In the genomic region with DNA sequence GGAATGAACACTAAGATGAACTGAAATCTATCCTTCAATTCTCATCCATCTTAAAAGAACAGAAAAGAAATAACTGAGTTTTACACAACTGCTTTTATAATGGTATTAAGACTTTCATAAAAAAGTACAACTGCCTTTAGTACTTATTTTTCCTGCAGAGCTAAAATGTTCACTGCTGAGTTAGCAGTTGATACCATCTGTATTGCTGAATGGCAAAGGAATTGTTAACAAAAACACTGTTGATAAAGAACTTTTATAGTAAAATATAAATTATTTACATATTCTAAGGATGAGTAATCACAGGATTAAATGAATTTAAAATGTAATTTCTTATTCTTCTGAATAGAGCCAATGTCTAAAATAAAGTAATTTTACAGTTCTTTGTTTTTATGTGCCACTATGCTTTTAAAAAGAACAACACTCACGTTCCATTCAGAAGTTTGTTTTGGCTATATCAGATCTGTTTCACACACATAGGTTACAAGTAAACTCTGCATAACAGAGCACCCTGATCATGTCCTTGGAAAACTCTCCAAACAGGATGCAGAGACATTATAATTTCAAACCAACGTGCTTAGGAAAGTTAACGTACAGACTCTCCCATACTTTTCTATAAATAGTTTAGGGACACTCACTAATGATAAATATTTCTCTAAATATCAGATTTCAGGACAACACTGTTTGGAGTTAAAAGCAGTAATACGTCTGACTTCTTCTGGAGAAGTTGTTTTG, we compare ENCODE assay signal across 21 cellular contexts.
A peak's percentile ranks its signal among the peaks of the same experiment; 100 is the strongest.
DNase-seq lines count a peak whose midpoint lies in the region; ATAC-seq and TF ChIP-seq lines count a peak whose summit lies in the region.
"Had no signal": no experiment of that assay in that cellular context is flagged by ENCODE, and none has a peak within 500 bp of the region (broad histone marks: within the 10 kb centered on the region; RNA-seq: fewer than 3 reads in every experiment).

No MANE protein-coding gene starts in this region.

- in situ Hi-C loops in gastrocnemius medialis (cut with MboI; ENCODE audit: low sequenced_read_pairs in 4 of 4) = no loop called here

- H3K27me3 ChIP-seq in gastrocnemius medialis = no peaks in the 10 kb centered on the region
- H3K27me3 ChIP-seq in Peyer's patch = no peaks in the 10 kb centered on the region

- TF ChIP-seq CTCF in OCI-LY7 (conservative IDR thresholded peaks at IDR 0.05; ENCODE audit: low read length) (no peak), gastrocnemius medialis (IDR thresholded peaks at IDR 0.05 in 4 of 5, conservative IDR thresholded peaks at IDR 0.05 in 1 of 5) (no peak), Peyer's patch (IDR thresholded peaks at IDR 0.05) (no peak)

- no peak overlapping the region for H2AFZ ChIP-seq in OCI-LY7 (ENCODE audit: low read length)
- H2AFZ ChIP-seq: PC-9 had no signal

- peak; percentile 29 for DNase-seq in EH (ENCODE audit: low read depth)
- no peak for DNase-seq in OCI-LY7 (ENCODE audit: low spot score)
- peak; percentile 1 for DNase-seq in fibroblast of gingiva (ENCODE audit: low read depth)
- DNase-seq in gastrocnemius medialis = no peak
- no peak for DNase-seq in Peyer's patch
- DNase-seq in NCI-H146 treated with DMSO at 0.1 percent for 48 hours (lab: John Stamatoyannopoulos, UW; ENCODE audit: unreplicated experiment) = no peak
- DNase-seq: ACHN; CD8-positive, alpha-beta T cell; EL; KG1; NCI-H1092 treated with DMSO at 0.1 percent for 48 hours; NCI-H1694 treated with DMSO at 0.1 percent for 48 hours; NCI-H345; NCI-H526 treated with DMSO at 0.1 percent for 48 hours; NK-92 treated with Interleukin-12 subunit alpha and Interleukin-12 subunit beta, amount 100 ng/mL, for 24 hours; PC-9; Right ventricle myocardium superior had no signal

- CTCF ChIA-PET in OCI-LY7 (lab: Charles Lee; ENCODE audit: unreplicated experiment) = no interaction called here

- BruUV-seq in OCI-LY7 (replicated peaks; lab: Mats Ljungman, UMichigan) = no TSS peak

- H3K4me1 ChIP-seq in OCI-LY7 (ENCODE audit: insufficient read depth, low read length, poor library complexity, severe bottlenecking) (peaks cover 31% of the 10 kb centered on the region), gastrocnemius medialis (peaks cover 43 to 56% of the 10 kb centered on the region in 2 donors), Peyer's patch (no peaks in the 10 kb centered on the region)

- no peak overlapping the region for H3K4me3 ChIP-seq in OCI-LY7 (ENCODE audit: low read depth, low read length, poor library complexity, severe bottlenecking)
- no peak overlapping the region for H3K4me3 ChIP-seq in gastrocnemius medialis
- no peak overlapping the region for H3K4me3 ChIP-seq in Peyer's patch
- H3K4me3 ChIP-seq: PC-9 had no signal

- no peaks in the 10 kb centered on the region for H4K20me1 ChIP-seq in OCI-LY7 (ENCODE audit: insufficient read depth, low read length)

- H3K27ac ChIP-seq in OCI-LY7 (ENCODE audit: low read depth, low read length, poor library complexity, severe bottlenecking) = peak overlapping the region; percentile 80
- H3K27ac ChIP-seq in gastrocnemius medialis = peak overlapping the region; percentile 45 to 80 (median 64)
- no peak overlapping the region for H3K27ac ChIP-seq in Peyer's patch
- H3K27ac ChIP-seq: HL-60, PC-9 had no signal

- no peaks in the 10 kb centered on the region for H3K9me2 ChIP-seq in OCI-LY7 (ENCODE audit: insufficient read depth, low read length)

- intact Hi-C loops in OCI-LY7 (cut with micrococcal nuclease; ENCODE audit: unreplicated experiment) (loop anchor here (5.0 to 10.0 kb wide), 4 partner anchors 153 to 183 kb away; a partner anchor contains a TSS), gastrocnemius medialis (cut with DNase I; ENCODE audit: low total_unique reads) (loop anchor here (10.0 kb wide), 1 partner anchor 1255 kb away; no protein-coding TSS in a partner anchor)

- H3K9me3 ChIP-seq in OCI-LY7 (ENCODE audit: low read length) = no peaks in the 10 kb centered on the region
- H3K9me3 ChIP-seq in gastrocnemius medialis = no peaks in the 10 kb centered on the region
- no peaks in the 10 kb centered on the region for H3K9me3 ChIP-seq in Peyer's patch

- no peak for TF ChIP-seq POLR2A in gastrocnemius medialis (IDR thresholded peaks at IDR 0.05)
- no peak for TF ChIP-seq POLR2A in Peyer's patch (IDR thresholded peaks at IDR 0.05)

- H3K79me2 ChIP-seq in OCI-LY7 (ENCODE audit: insufficient read depth, low read depth, low read length) = 0 out of 2 replicates have a peak, but pooled peaks cover 6% of the 10 kb centered on the region

- ATAC-seq in gastrocnemius medialis = peak in 1 of 2 donors; percentile 15
- ATAC-seq in HG03378 (IDR thresholded peaks at IDR 0.05; ENCODE audit: unreplicated experiment) = no peak
- ATAC-seq: CD8-positive, alpha-beta T cell; HCT116; SK-N-SH treated with all-trans-retinoic acid at 6 μM for 48 hours had no signal

- peak overlapping the region; percentile 70; the same call in 1 of the 2 replicates for H3K4me2 ChIP-seq in OCI-LY7 (ENCODE audit: low read length)
- H3K4me2 ChIP-seq: PC-9 had no signal

- POLR2A ChIA-PET in OCI-LY7 (lab: Charles Lee) = interaction anchor here (1.4 kb wide), 1 partner anchor 152 kb away, joined by 7 read pairs; a partner anchor contains a TSS

- H3K36me3 ChIP-seq in OCI-LY7 (ENCODE audit: insufficient read depth, low read length) = peaks cover 25% of the 10 kb centered on the region
- H3K36me3 ChIP-seq in gastrocnemius medialis = no peaks in the 10 kb centered on the region
- peaks cover 0 to 12% (median 0%) of the 10 kb centered on the region in 3 donors for H3K36me3 ChIP-seq in Peyer's patch

Comparison
In these comparisons a context has a peak if more than half of its experiments do, and no peak if none do; other contexts are left out.
1. DNase-seq: peak in EH (single experiment) and fibroblast of gingiva (single experiment); none in OCI-LY7 (single experiment), gastrocnemius medialis (0 of 2), Peyer's patch (0 of 3) and NCI-H146 treated with DMSO at 0.1 percent for 48 hours (single experiment).
2. H3K27ac ChIP-seq: peak in OCI-LY7 (single experiment) and gastrocnemius medialis (4 of 4); none in Peyer's patch (0 of 4).